8 cellular contexts compared by ENCODE assay signal in the genomic region with DNA sequence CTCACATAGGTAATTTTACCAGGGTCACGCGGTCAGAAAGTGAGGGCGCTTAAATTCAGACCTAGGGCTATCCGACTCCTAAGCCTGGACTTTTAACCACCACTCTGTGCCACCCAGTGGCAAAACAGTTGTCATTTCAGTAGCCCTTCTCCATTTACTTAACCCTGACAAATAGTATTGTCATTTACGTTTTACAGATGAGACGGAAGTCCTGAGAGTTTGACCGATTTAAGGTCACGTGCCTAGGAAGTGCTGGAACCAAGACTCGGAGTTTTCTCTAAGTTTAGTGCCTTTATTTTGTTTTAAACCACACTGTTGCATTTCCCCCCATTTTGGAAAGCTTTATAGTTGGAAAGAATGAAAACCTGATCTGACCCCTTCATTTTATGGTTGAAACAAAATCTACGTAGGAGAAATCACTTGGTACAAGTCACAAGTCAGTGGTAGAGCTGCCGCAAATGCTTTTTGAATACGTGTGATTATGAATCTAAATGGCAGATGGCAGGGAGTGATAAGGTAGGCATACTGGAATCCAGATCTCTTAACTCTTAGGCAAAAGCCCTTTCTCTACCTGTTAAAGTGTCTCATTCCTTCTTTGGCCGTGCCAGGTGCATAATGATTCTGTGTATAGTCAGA. TPM values are rescaled to one million over a fixed set of nuclear protein-coding genes. Genes with fewer than 3 reads are reported as not detected.
DNase-seq lines count a peak whose midpoint lies in the region; ATAC-seq and TF ChIP-seq lines count a peak whose summit lies in the region.

No MANE protein-coding gene starts in this region.

- DNase-seq in BE2C = peak; percentile 19
- peak; percentile 40 for DNase-seq in NOMO-1 treated with dmso at 0.1 percent for 144 hours (lab: John Stamatoyannopoulos, UW; ENCODE audit: unreplicated experiment)
- DNase-seq in body of pancreas = no peak
- DNase-seq in iris pigment epithelial cell (ENCODE audit: low read depth) = peak; percentile 11
- DNase-seq in NCI-H1694 (lab: John Stamatoyannopoulos, UW) = no peak

- peaks cover 12% of the 10 kb centered on the region for H3K36me3 ChIP-seq in BE2C
- H3K36me3 ChIP-seq in body of pancreas (replicated peaks in 1 of 2; ENCODE audit: insufficient read depth in 1 of 2, low read depth in 2 of 2) = no peaks in the 10 kb centered on the region

- TF ChIP-seq CTCF in BE2C (IDR thresholded peaks at IDR 0.05; ENCODE audit: low read depth, low read length) (0 out of 2 replicates have a peak, but pooled peaks have one; percentile 6), body of pancreas (IDR thresholded peaks at IDR 0.05) (no peak)

- peak; percentile 25 for ATAC-seq in GM18520 (IDR thresholded peaks at IDR 0.05; ENCODE audit: unreplicated experiment)
- peak; percentile 9 for ATAC-seq in HG03039 (IDR thresholded peaks at IDR 0.05; ENCODE audit: unreplicated experiment)
- peak; percentile 12 for ATAC-seq in body of pancreas
- ATAC-seq in stimulated activated memory B cell treated with anti-CD40 and anti-IgM and Interleukin-4, amounts not matched to agents 10 μg/mL and 1 μg/mL and 100 μg/mL, for 72 hours = peak; percentile 74

- H3K27me3 ChIP-seq in BE2C = no peaks in the 10 kb centered on the region
- H3K27me3 ChIP-seq in body of pancreas = no peaks in the 10 kb centered on the region

- peak overlapping the region; percentile 80 to 98 (median 88) for H3K27ac ChIP-seq in body of pancreas

- 4 to 6% methylated on average over 13 of the region's 13 CpGs for WGBS in body of pancreas, 2 donors

- intact Hi-C loops in body of pancreas (cut with DNase I) = no loop called here

- H3K27ac Mint-ChIP-seq in stimulated activated memory B cell treated with anti-CD40 and anti-IgM and Interleukin-4, amounts not matched to agents 10 μg/mL and 1 μg/mL and 100 μg/mL, for 72 hours = peak overlapping the region; percentile 99

- peaks cover 4% of the 10 kb centered on the region; the same call in 1 of the 2 replicates for H3K4me1 ChIP-seq in BE2C
- H3K4me1 ChIP-seq in body of pancreas = peaks cover 38% of the 10 kb centered on the region

- H3K4me3 Mint-ChIP-seq in stimulated activated memory B cell treated with anti-CD40 and anti-IgM and Interleukin-4, amounts not matched to agents 10 μg/mL and 1 μg/mL and 100 μg/mL, for 72 hours = peak overlapping the region; percentile 98

- H3K9me3 Mint-ChIP-seq in stimulated activated memory B cell treated with anti-CD40 and anti-IgM and Interleukin-4, amounts not matched to agents 10 μg/mL and 1 μg/mL and 100 μg/mL, for 72 hours = no peaks in the 10 kb centered on the region

- no peaks in the 10 kb centered on the region for H3K27me3 Mint-ChIP-seq in stimulated activated memory B cell treated with anti-CD40 and anti-IgM and Interleukin-4, amounts not matched to agents 10 μg/mL and 1 μg/mL and 100 μg/mL, for 72 hours

- no peak for TF ChIP-seq POLR2A in body of pancreas (IDR thresholded peaks at IDR 0.05)

- peak overlapping the region; percentile 70 for H3K4me3 ChIP-seq in BE2C (ENCODE audit: low read depth, low read length)
- peak overlapping the region; percentile 49 to 77 for H3K4me3 ChIP-seq in body of pancreas

- H3K4me1 Mint-ChIP-seq in stimulated activated memory B cell treated with anti-CD40 and anti-IgM and Interleukin-4, amounts not matched to agents 10 μg/mL and 1 μg/mL and 100 μg/mL, for 72 hours = peaks cover 44% of the 10 kb centered on the region

- H3K36me3 Mint-ChIP-seq in stimulated activated memory B cell treated with anti-CD40 and anti-IgM and Interleukin-4, amounts not matched to agents 10 μg/mL and 1 μg/mL and 100 μg/mL, for 72 hours = peaks cover 18% of the 10 kb centered on the region

- H3K9me3 ChIP-seq in BE2C (no peaks in the 10 kb centered on the region), body of pancreas (no peaks in the 10 kb centered on the region)

RNA-seq across cellular contexts. Expression of gene MRRF, which starts 0.7 kb away (rescaled TPM):
- polyA plus RNA-seq in BE2C (2012; ENCODE audit: insufficient read depth, insufficient read length, low read depth) = 41.2 TPM
- total RNA-seq in body of pancreas = 10 to 100 TPM; 11.9 to 13.5 TPM

RNA-seq across cellular contexts. Expression of gene RBM18, which starts 0.7 kb away (rescaled TPM):
- 57.4 TPM for polyA plus RNA-seq in BE2C (2012; ENCODE audit: insufficient read depth, insufficient read length, low read depth)
- total RNA-seq in body of pancreas = 1 to 10 TPM; 4.6 to 5.4 TPM

RNA-seq across cellular contexts. Expression of gene LHX6, which starts 36.6 kb away (rescaled TPM):
- 0.17 TPM for polyA plus RNA-seq in BE2C (2012; ENCODE audit: insufficient read depth, insufficient read length, low read depth)
- 1 to 10 TPM in 1 of 2 donors, not detected in 1; 2.9 TPM for total RNA-seq in body of pancreas

Comparison
In these comparisons a context has a peak if more than half of its experiments do, and no peak if none do; other contexts are left out.
1. DNase-seq: peak in BE2C (single experiment), NOMO-1 treated with dmso at 0.1 percent for 144 hours (single experiment) and iris pigment epithelial cell (single experiment); none in body of pancreas (0 of 4) and NCI-H1694 (single experiment).
2. ATAC-seq: peak in every context shown above with its lines; median percentile 74 in stimulated activated memory B cell treated with anti-CD40 and anti-IgM and Interleukin-4, amounts not matched to agents 10 μg/mL and 1 μg/mL and 100 μg/mL, for 72 hours; 25 in GM18520; 12 in body of pancreas; 9 in HG03039.